9 cellular contexts compared by ENCODE assay signal in genomic region chr17:78838574-78839005, GRCh38. TPM values are rescaled to one million over a fixed set of nuclear protein-coding genes. Genes with fewer than 3 reads are reported as not detected.
DNase-seq lines count a peak whose midpoint lies in the region; ATAC-seq and TF ChIP-seq lines count a peak whose summit lies in the region.
"Had no signal": no experiment of that assay in that cellular context is flagged by ENCODE, and none has a peak within 500 bp of the region (broad histone marks: within the 10 kb centered on the region; RNA-seq: fewer than 3 reads in every experiment).

No MANE protein-coding gene starts in this region.

- H3K27ac ChIP-seq in rectal smooth muscle tissue (ENCODE audit: low read depth, low read length) (no peak overlapping the region), foreskin keratinocyte (no peak overlapping the region)

- peak overlapping the region; percentile 97 for H3K4me3 Mint-ChIP-seq in endothelial cell (ENCODE audit: unreplicated experiment)

- H3K4me1 ChIP-seq in NT2/D1 (ENCODE audit: insufficient read depth, insufficient read length) (no peaks in the 10 kb centered on the region), rectal smooth muscle tissue (ENCODE audit: control insufficient read depth, insufficient read depth, low read length) (peaks cover 13% of the 10 kb centered on the region), foreskin keratinocyte (peaks cover 7% of the 10 kb centered on the region)

- TF ChIP-seq CTCF in endothelial cell (IDR thresholded peaks at IDR 0.05; ENCODE audit: unreplicated experiment) (no peak), foreskin keratinocyte (conservative IDR thresholded peaks at IDR 0.05) (no peak)

- H3K27me3 ChIP-seq in NT2/D1 (ENCODE audit: insufficient read depth, insufficient read length) (no peaks in the 10 kb centered on the region), rectal smooth muscle tissue (ENCODE audit: control insufficient read depth, insufficient read depth, low read length) (no peaks in the 10 kb centered on the region), foreskin keratinocyte (no peaks in the 10 kb centered on the region)

- no peak for ATAC-seq in foreskin keratinocyte

- peaks cover 52% of the 10 kb centered on the region for H3K36me3 ChIP-seq in NT2/D1 (ENCODE audit: insufficient read depth, insufficient read length, low read length)
- H3K36me3 ChIP-seq in rectal smooth muscle tissue (ENCODE audit: control insufficient read depth, insufficient read depth, low read length), result peaks cover 25% of the 10 kb centered on the region

- peaks cover 18% of the 10 kb centered on the region for H3K4me1 Mint-ChIP-seq in endothelial cell (ENCODE audit: unreplicated experiment)

- H3K27ac Mint-ChIP-seq in endothelial cell (ENCODE audit: unreplicated experiment), result no peak overlapping the region

- no peaks in the 10 kb centered on the region for H3K9me3 Mint-ChIP-seq in endothelial cell (ENCODE audit: unreplicated experiment)

- peaks cover 37% of the 10 kb centered on the region for H3K36me3 Mint-ChIP-seq in endothelial cell (ENCODE audit: low read depth, unreplicated experiment)

- H3K4me3 ChIP-seq in NT2/D1 (ENCODE audit: insufficient read length, low read depth) (no peak overlapping the region), rectal smooth muscle tissue (ENCODE audit: low read length) (peak overlapping the region; percentile 11)

- H3K27me3 Mint-ChIP-seq in endothelial cell (ENCODE audit: unreplicated experiment), result peaks cover 11% of the 10 kb centered on the region

- DNase-seq in NCI-H2107 treated with DMSO at 0.1 percent for 48 hours (lab: John Stamatoyannopoulos, UW; ENCODE audit: unreplicated experiment), result peak; percentile 32
- DNase-seq in NCI-H2107 (lab: John Stamatoyannopoulos, UW), result no peak
- DNase-seq in NT2/D1 (ENCODE audit: low read depth, low spot score), result no peak
- DNase-seq in endothelial cell (ENCODE audit: low spot score), result no peak
- no peak for DNase-seq in Ammon's horn (ENCODE audit: low spot score)
- no peak for DNase-seq in NCI-H2171 treated with DMSO at 0.1 percent for 48 hours (lab: John Stamatoyannopoulos, UW)
- no peak for DNase-seq in foreskin keratinocyte
- DNase-seq: Right ventricle myocardium superior had no signal

- no peaks in the 10 kb centered on the region for H3K9me3 ChIP-seq in NT2/D1 (ENCODE audit: insufficient read depth, low read length)

- H3K9ac ChIP-seq in NT2/D1 (ENCODE audit: insufficient read length, low read depth) (peak overlapping the region; percentile 96), rectal smooth muscle tissue (ENCODE audit: low read length) (no peak overlapping the region)

RNA-seq across cellular contexts. Expression of gene USP36, which starts 2.0 kb away (rescaled TPM):
- total RNA-seq in endothelial cell (ENCODE audit: unreplicated experiment) (56.7 TPM), foreskin keratinocyte (30.6 and 31.4 TPM in 2 replicates)
- polyA plus RNA-seq in foreskin keratinocyte, result 16.2 and 18.9 TPM in 2 replicates

RNA-seq across cellular contexts. Expression of gene CYTH1, which starts 56.5 kb away (rescaled TPM):
- total RNA-seq in endothelial cell (ENCODE audit: unreplicated experiment), result 73.3 TPM
- 23.4 and 27.4 TPM in 2 replicates for total RNA-seq in foreskin keratinocyte
- polyA plus RNA-seq in foreskin keratinocyte, result 15.1 and 18.8 TPM in 2 replicates
